9 cellular contexts compared by ENCODE assay signal in genomic region chr17:78357687-78358537, GRCh38. TPM values are rescaled to one million over a fixed set of nuclear protein-coding genes. Genes with fewer than 3 reads are reported as not detected.
A peak's percentile ranks its signal among the peaks of the same experiment; 100 is the strongest.
DNase-seq lines count a peak whose midpoint lies in the region; ATAC-seq lines count a peak whose summit lies in the region.
"Had no signal": no experiment of that assay in that cellular context is flagged by ENCODE, and none has a peak within 500 bp of the region (broad histone marks: within the 10 kb centered on the region; RNA-seq: fewer than 3 reads in every experiment).

No MANE protein-coding gene starts in this region.

- peaks cover 14% of the 10 kb centered on the region for H3K36me3 ChIP-seq in HUES48 (ENCODE audit: control insufficient read depth, insufficient read depth, low read length)

- peak overlapping the region; percentile 88 to 91 for H3K4me3 Mint-ChIP-seq in stimulated activated naive CD8-positive, alpha-beta T cell treated with anti-CD3 and anti-CD28 coated beads, Interleukin-15, amount 100 ng/mL, for 72 hours

- WGBS in adipose tissue, 3 donors: 75 to 79% (median 77%) methylated on average over 20 to 25 of the region's 25 CpGs

- H3K27me3 ChIP-seq in HUES48 (ENCODE audit: control insufficient read depth, insufficient read depth, low read length): peaks cover 57% of the 10 kb centered on the region

- H3K4me3 ChIP-seq in HUES48 (ENCODE audit: low read depth, low read length): peak overlapping the region; percentile 82

- H3K9me3 Mint-ChIP-seq in stimulated activated naive CD8-positive, alpha-beta T cell treated with anti-CD3 and anti-CD28 coated beads, Interleukin-15, amount 100 ng/mL, for 72 hours: no peaks in the 10 kb centered on the region

- H3K4me1 Mint-ChIP-seq in stimulated activated naive CD8-positive, alpha-beta T cell treated with anti-CD3 and anti-CD28 coated beads, Interleukin-15, amount 100 ng/mL, for 72 hours: peaks cover 72% of the 10 kb centered on the region

- H3K9me3 ChIP-seq in HUES48 (ENCODE audit: control insufficient read depth, insufficient read depth, low read length): no peaks in the 10 kb centered on the region

- no peak overlapping the region for H3K27ac ChIP-seq in HUES48 (ENCODE audit: low read depth, low read length)
- H3K27ac ChIP-seq in adipose tissue (ENCODE audit: low read depth, low read length): peak overlapping the region; percentile 94
- H3K27ac ChIP-seq: WERI-Rb-1 had no signal

- no peak overlapping the region for H3K9ac ChIP-seq in HUES48 (ENCODE audit: low read depth, low read length)

- peaks cover 59% of the 10 kb centered on the region for H3K4me1 ChIP-seq in HUES48 (ENCODE audit: control insufficient read depth, insufficient read depth, low read length)

- peak; percentile 64 for DNase-seq in left kidney (ENCODE audit: low read depth, low spot score)
- no peak for DNase-seq in stimulated activated naive CD8-positive, alpha-beta T cell treated with anti-CD3 and anti-CD28 coated beads, Interleukin-15, amount 100 ng/mL, for 72 hours
- no peak for DNase-seq in RPMI8226
- no peak for DNase-seq in HT-29 (ENCODE audit: low spot score)
- DNase-seq in NCI-H1694 (lab: John Stamatoyannopoulos, UW): no peak
- no peak for DNase-seq in NCI-H510A (lab: John Stamatoyannopoulos, UW)

- peak overlapping the region; percentile 19 to 65 for H3K27ac Mint-ChIP-seq in stimulated activated naive CD8-positive, alpha-beta T cell treated with anti-CD3 and anti-CD28 coated beads, Interleukin-15, amount 100 ng/mL, for 72 hours

- no peak for ATAC-seq in stimulated activated naive CD8-positive, alpha-beta T cell treated with anti-CD3 and anti-CD28 coated beads, Interleukin-15, amount 100 ng/mL, for 72 hours

- peaks cover 16% of the 10 kb centered on the region for H3K27me3 Mint-ChIP-seq in stimulated activated naive CD8-positive, alpha-beta T cell treated with anti-CD3 and anti-CD28 coated beads, Interleukin-15, amount 100 ng/mL, for 72 hours

RNA-seq across cellular contexts. Expression of gene SOCS3, which starts 2.0 kb away (rescaled TPM):
- polyA plus RNA-seq in adipose tissue: 1,000 to 10,000 TPM in 1 of 3 donors, 100 to 1,000 TPM in 1, 10 to 100 TPM in 1; 33.1 to 1,268 (median 796) TPM
- total RNA-seq in HT-29 (2014; rRNA removed; shearing (Covaris generic)): 0.18 and 0.79 TPM in 2 replicates

RNA-seq across cellular contexts. Expression of gene PGS1, which starts 20.5 kb away (rescaled TPM):
- polyA plus RNA-seq in adipose tissue: 10 to 100 TPM; 14.2 to 55.2 (median 28.3) TPM
- total RNA-seq in HT-29 (2014; rRNA removed; shearing (Covaris generic)): 23.0 and 30.7 TPM in 2 replicates
